10 cellular contexts compared by ENCODE assay signal in genomic region chr11:33861366-33861765, GRCh38. TPM values are rescaled to one million over a fixed set of nuclear protein-coding genes. Genes with fewer than 3 reads are reported as not detected.
"Had no signal": no experiment of that assay in that cellular context is flagged by ENCODE, and none has a peak within 500 bp of the region (broad histone marks: within the 10 kb centered on the region; RNA-seq: fewer than 3 reads in every experiment).

No MANE protein-coding gene starts in this region.

- H3K9me3 Mint-ChIP-seq: activated naive CD4-positive, alpha-beta T cell treated with anti-CD3 and anti-CD28 coated beads, Interleukin-2, amount 50 U/mL, for 72 hours; activated T-cell treated with anti-CD3 and anti-CD28 coated beads, Interleukin-2, amount 50 U/mL, for 24 hours; naive B cell had no signal

- H3K36me3 Mint-ChIP-seq: activated naive CD4-positive, alpha-beta T cell treated with anti-CD3 and anti-CD28 coated beads, Interleukin-2, amount 50 U/mL, for 72 hours had no signal

- DNase-seq: activated CD4-positive, alpha-beta T cell treated with anti-CD3 and anti-CD28 coated beads, Interleukin-2, amount 50 U/mL, for 4 hours; activated CD4-positive, CD25-positive, alpha-beta regulatory T cell treated with anti-CD3 and anti-CD28 coated beads, Interleukin-2, amount 50 U/mL, for 72 hours; activated effector memory CD4-positive, alpha-beta T cell treated with anti-CD3 and anti-CD28 coated beads, Interleukin-2, amount 50 U/mL, for 16 hours; activated T-cell treated with anti-CD3 and anti-CD28 coated beads, Interleukin-2, amount 50 U/mL, for 24 hours; amygdala; naive B cell; right cardiac atrium; small intestine; uterus had no signal

- H3K4me3 Mint-ChIP-seq: activated T-cell treated with anti-CD3 and anti-CD28 coated beads, Interleukin-2, amount 50 U/mL, for 24 hours; naive B cell had no signal

- H3K27me3 Mint-ChIP-seq: naive B cell had no signal

- ATAC-seq: activated naive CD4-positive, alpha-beta T cell treated with anti-CD3 and anti-CD28 coated beads, Interleukin-2, amount 50 U/mL, for 72 hours; right cardiac atrium had no signal

- H3K27ac Mint-ChIP-seq: activated naive CD4-positive, alpha-beta T cell treated with anti-CD3 and anti-CD28 coated beads, Interleukin-2, amount 50 U/mL, for 72 hours; activated T-cell treated with anti-CD3 and anti-CD28 coated beads, Interleukin-2, amount 50 U/mL, for 24 hours had no signal

RNA-seq across cellular contexts. Expression of gene LMO2, which starts 30.5 kb away (rescaled TPM):
- total RNA-seq: activated naive CD4-positive, alpha-beta T cell treated with anti-CD3 and anti-CD28 coated beads, Interleukin-2, amount 50 U/mL, for 72 hours had no signal
